In genomic region chr15:89043031-89044002, GRCh38 we compare ENCODE assay signal across 2 cellular contexts.
TF ChIP-seq lines count a peak whose summit lies in the region.

No MANE protein-coding gene starts in this region.

TF ChIP-seq in HEK293, 187 proteins besides CTCF, POLR2A, EP300 and RAD21 (continues in another document):
- TF ChIP-seq GLIS2 (tag by site-specific recombination; IDR thresholded peaks at IDR 0.05) (no peak), PATZ1 (tag by site-specific recombination; IDR thresholded peaks at IDR 0.05) (no peak), EGR2 (tag by site-specific recombination; IDR thresholded peaks at IDR 0.05; ENCODE audit: low read depth) (peak; percentile 95), PRDM4 (tag by site-specific recombination; IDR thresholded peaks at IDR 0.05) (no peak), BCL11A (tag by site-specific recombination; IDR thresholded peaks at IDR 0.05; ENCODE audit: low read depth) (no peak), ZNF121 (tag by site-specific recombination; IDR thresholded peaks at IDR 0.05) (peak; percentile 68; the same call in 1 of the 2 replicates), ZBTB21 (tag by site-specific recombination; IDR thresholded peaks at IDR 0.05) (no peak), ZNF624 (tag by site-specific recombination; IDR thresholded peaks at IDR 0.05) (no peak), ZNF747 (tag by site-specific recombination; IDR thresholded peaks at IDR 0.05) (no peak), ZNF677 (tag by site-specific recombination; IDR thresholded peaks at IDR 0.05) (no peak), ZNF23 (tag by site-specific recombination; IDR thresholded peaks at IDR 0.05; ENCODE audit: borderline replicate concordance) (no peak), ZNF621 (tag by site-specific recombination; IDR thresholded peaks at IDR 0.05) (no peak), ZEB2 (tag by site-specific recombination; IDR thresholded peaks at IDR 0.05) (no peak), KLF7 (tag by site-specific recombination; IDR thresholded peaks at IDR 0.05; ENCODE audit: borderline replicate concordance) (no peak), ZNF175 (tag by site-specific recombination; IDR thresholded peaks at IDR 0.05) (no peak), ZBTB10 (tag by site-specific recombination; IDR thresholded peaks at IDR 0.05) (no peak), ZNF366 (tag by site-specific recombination; conservative IDR thresholded peaks at IDR 0.05) (peak; percentile 69), FEZF1 (tag by site-specific recombination; IDR thresholded peaks at IDR 0.05) (no peak), INSM2 (tag by site-specific recombination; IDR thresholded peaks at IDR 0.05) (no peak), ZNF138 (tag by site-specific recombination; IDR thresholded peaks at IDR 0.05; ENCODE audit: borderline replicate concordance) (no peak), ZNF654 (tag by site-specific recombination; IDR thresholded peaks at IDR 0.05; ENCODE audit: low read depth) (no peak), PRDM1 (tag by site-specific recombination; IDR thresholded peaks at IDR 0.05) (no peak), ZNF48 (tag by site-specific recombination; IDR thresholded peaks at IDR 0.05) (no peak), ZBTB17 (tag by site-specific recombination; IDR thresholded peaks at IDR 0.05) (no peak), ZNF658 (tag by site-specific recombination; IDR thresholded peaks at IDR 0.05) (no peak), ZNF114 (tag by site-specific recombination; IDR thresholded peaks at IDR 0.05) (0 out of 2 replicates have a peak, but pooled peaks have one; percentile 56), ZBTB20 (tag by site-specific recombination; IDR thresholded peaks at IDR 0.05) (no peak)

TF ChIP-seq in K562, 482 proteins besides CTCF, POLR2A, EP300 and RAD21:
- TF ChIP-seq ZNF324 (CRISPR knock-in tag; IDR thresholded peaks at IDR 0.05) (0 out of 2 replicates have a peak, but pooled peaks have one; percentile 16), ELF2 (CRISPR knock-in tag; IDR thresholded peaks at IDR 0.05) (no peak), PCBP2 (IDR thresholded peaks at IDR 0.05; ENCODE audit: low read depth, low read length, poor library complexity, severe bottlenecking) (peak; percentile 89), ZNF512 (tag; IDR thresholded peaks at IDR 0.05) (0 out of 2 replicates have a peak, but pooled peaks have one; percentile 22), SIRT6 (IDR thresholded peaks at IDR 0.05; ENCODE audit: low read depth, low read length) (no peak), KDM1A (IDR thresholded peaks at IDR 0.05) (peak in 1 of 2 experiments; percentile 14; a peak in 1 of 4 replicates), PCBP1 (IDR thresholded peaks at IDR 0.05; ENCODE audit: low read depth, low read length, poor library complexity, severe bottlenecking) (peak; percentile 42), ZNF263 (CRISPR knock-in tag; IDR thresholded peaks at IDR 0.05; ENCODE audit: borderline replicate concordance) (peak; percentile 64), EGR1 (conservative IDR thresholded peaks at IDR 0.05) (0 out of 2 replicates have a peak, but pooled peaks have one; percentile 12), OTX1 (CRISPR knock-in tag; IDR thresholded peaks at IDR 0.05) (peak; percentile 39; the same call in 1 of the 2 replicates)
TF ChIP-seq in K562: peak in this region for 8.
